In the genomic region with DNA sequence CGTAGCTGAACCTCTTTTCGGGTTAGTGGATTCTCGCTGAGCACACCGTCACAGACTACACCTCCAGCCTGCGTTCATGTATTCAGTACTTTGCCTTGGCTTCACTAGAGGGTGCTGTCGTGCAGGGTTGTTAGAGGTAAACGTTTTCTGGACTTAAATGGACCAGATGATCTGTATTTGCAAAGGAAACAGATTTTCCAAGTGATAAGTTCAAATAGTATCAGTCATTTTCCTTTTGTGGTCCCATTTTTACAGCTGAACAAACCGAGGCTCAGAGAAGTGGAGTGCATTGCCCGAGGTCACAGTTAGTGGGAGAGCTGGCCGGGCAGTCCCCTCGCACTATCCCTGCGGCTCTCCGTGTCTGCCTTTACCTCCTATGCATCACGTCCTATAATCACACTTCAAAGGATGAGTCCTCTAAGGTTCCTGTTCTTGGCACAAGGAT, we compare ENCODE assay signal across 8 cellular contexts.
DNase-seq lines count a peak whose midpoint lies in the region; ATAC-seq and TF ChIP-seq lines count a peak whose summit lies in the region.

No MANE protein-coding gene starts in this region.

- CTCF ChIA-PET in HEK293 (lab: Yijun Ruan, JAX), result interaction anchor here (0.6 to 1.8 kb wide), 8 partner anchors 17 to 685 kb away, joined by 3 to 4 read pairs (median 3); no protein-coding TSS in a partner anchor
- CTCF ChIA-PET in activated CD8-positive, alpha-beta memory T cell treated with anti-CD3 and anti-CD28 coated beads, Interleukin-2, amount 10 ng/mL, durations not matched to agents 7 days and 5 days (lab: Charles Lee), result interaction anchor here (1.0 to 2.8 kb wide), 9 partner anchors 9 to 461 kb away, joined by 3 to 18 read pairs (median 4); no protein-coding TSS in a partner anchor

- ATAC-seq in DND-41 (ENCODE audit: insufficient read depth, low read depth), result peak; percentile 61; the same call in 2 of the 3 replicates
- ATAC-seq in activated CD8-positive, alpha-beta memory T cell treated with anti-CD3 and anti-CD28 coated beads, Interleukin-2, amount 10 ng/mL, durations not matched to agents 7 days and 5 days, result peak; percentile 86
- peak; percentile 76 to 87 for ATAC-seq in natural killer cell treated with Interleukin-12 subunit alpha and Interleukin-12 subunit beta and Interleukin-15 and Interleukin-18, amount 100 ng/mL, for 72 hours

- no peaks in the 10 kb centered on the region for H3K27me3 Mint-ChIP-seq in activated CD8-positive, alpha-beta memory T cell treated with anti-CD3 and anti-CD28 coated beads, Interleukin-2, amount 10 ng/mL, durations not matched to agents 7 days and 5 days
- no peaks in the 10 kb centered on the region for H3K27me3 Mint-ChIP-seq in natural killer cell treated with Interleukin-12 subunit alpha and Interleukin-12 subunit beta and Interleukin-15 and Interleukin-18, amount 100 ng/mL, for 72 hours

- no peak overlapping the region for H3K27ac Mint-ChIP-seq in activated CD8-positive, alpha-beta memory T cell treated with anti-CD3 and anti-CD28 coated beads, Interleukin-2, amount 10 ng/mL, durations not matched to agents 7 days and 5 days
- no peak overlapping the region for H3K27ac Mint-ChIP-seq in natural killer cell treated with Interleukin-12 subunit alpha and Interleukin-12 subunit beta and Interleukin-15 and Interleukin-18, amount 100 ng/mL, for 72 hours

- POLR2A ChIA-PET in HEK293 (lab: Yijun Ruan, JAX), result no interaction called here

- H3K79me2 ChIP-seq in DND-41 (ENCODE audit: insufficient read depth, low read length), result peaks cover 69% of the 10 kb centered on the region

- H3K36me3 ChIP-seq in DND-41 (ENCODE audit: insufficient read depth, low read length) (peaks cover 45% of the 10 kb centered on the region), HEK293 (ENCODE audit: control insufficient read depth in 2 of 2, insufficient read depth in 1 of 2, low read length in 2 of 2) (peaks cover 0 to 30% of the 10 kb centered on the region in 2 experiments; a peak in 1 of 3 replicates)

- peaks cover 42% of the 10 kb centered on the region; the same call in 1 of the 2 replicates for H4K20me1 ChIP-seq in DND-41 (ENCODE audit: insufficient read depth, low read length)

- H3K9me3 ChIP-seq in DND-41 (ENCODE audit: insufficient read depth, low read length, severe bottlenecking) (no peaks in the 10 kb centered on the region), HEK293 (ENCODE audit: control insufficient read depth, insufficient read depth, low read depth, low read length) (no peaks in the 10 kb centered on the region)

- no peak overlapping the region for H3K4me3 Mint-ChIP-seq in activated CD8-positive, alpha-beta memory T cell treated with anti-CD3 and anti-CD28 coated beads, Interleukin-2, amount 10 ng/mL, durations not matched to agents 7 days and 5 days
- H3K4me3 Mint-ChIP-seq in natural killer cell treated with Interleukin-12 subunit alpha and Interleukin-12 subunit beta and Interleukin-15 and Interleukin-18, amount 100 ng/mL, for 72 hours, result peak overlapping the region; percentile 8

- TF ChIP-seq CTCF in DND-41 (IDR thresholded peaks at IDR 0.05; ENCODE audit: borderline replicate concordance, extremely low read depth, low read length, poor library complexity, severe bottlenecking), result peak; percentile 61
- peak; percentile 38; the same call in 1 of the 2 replicates for TF ChIP-seq CTCF in HEK293 (tag by site-specific recombination; IDR thresholded peaks at IDR 0.05)

- H3K36me3 Mint-ChIP-seq in activated CD8-positive, alpha-beta memory T cell treated with anti-CD3 and anti-CD28 coated beads, Interleukin-2, amount 10 ng/mL, durations not matched to agents 7 days and 5 days, result peaks cover 6% of the 10 kb centered on the region
- H3K36me3 Mint-ChIP-seq in natural killer cell treated with Interleukin-12 subunit alpha and Interleukin-12 subunit beta and Interleukin-15 and Interleukin-18, amount 100 ng/mL, for 72 hours, result peaks cover 6% of the 10 kb centered on the region

- no peaks in the 10 kb centered on the region for H3K27me3 ChIP-seq in DND-41 (ENCODE audit: insufficient read depth, low read length, poor library complexity)

- H3K27ac ChIP-seq in DND-41 (ENCODE audit: low read length), result 0 out of 2 replicates have a peak overlapping the region, but pooled peaks have one; percentile 19
- H3K27ac ChIP-seq in HEK293 (ENCODE audit: extremely low read depth, low read depth, low read length), result no peak overlapping the region
- peak overlapping the region; percentile 81 for H3K27ac ChIP-seq in epithelial cell of prostate

- peak; percentile 43 for DNase-seq in DND-41
- peak; percentile 24 to 61 for DNase-seq in NCI-H526 (lab: John Stamatoyannopoulos, UW)
- peak; percentile 80 for DNase-seq in activated CD8-positive, alpha-beta memory T cell treated with anti-CD3 and anti-CD28 coated beads, Interleukin-2, amount 10 ng/mL, durations not matched to agents 7 days and 5 days
- no peak for DNase-seq in epithelial cell of prostate (ENCODE audit: low read depth, low spot score)
- DNase-seq in natural killer cell treated with Interleukin-12 subunit alpha and Interleukin-12 subunit beta and Interleukin-15 and Interleukin-18, amount 100 ng/mL, for 72 hours (ENCODE audit: low spot score), result peak; percentile 75
- peak; percentile 87 for DNase-seq in superior temporal gyrus (ENCODE audit: extremely low spot score)
- DNase-seq in NCI-H128 (lab: John Stamatoyannopoulos, UW; ENCODE audit: unreplicated experiment), result no peak

- no peak overlapping the region for H3K4me2 ChIP-seq in DND-41 (ENCODE audit: insufficient read depth, low read length)

- H3K4me1 ChIP-seq in DND-41 (ENCODE audit: insufficient read depth, low read length) (no peaks in the 10 kb centered on the region), HEK293 (ENCODE audit: control insufficient read depth, insufficient read depth, low read length) (peaks cover 3% of the 10 kb centered on the region; the same call in 1 of the 2 replicates)

- H3K9me3 Mint-ChIP-seq in activated CD8-positive, alpha-beta memory T cell treated with anti-CD3 and anti-CD28 coated beads, Interleukin-2, amount 10 ng/mL, durations not matched to agents 7 days and 5 days (ENCODE audit: low read depth), result no peaks in the 10 kb centered on the region
- H3K9me3 Mint-ChIP-seq in natural killer cell treated with Interleukin-12 subunit alpha and Interleukin-12 subunit beta and Interleukin-15 and Interleukin-18, amount 100 ng/mL, for 72 hours, result no peaks in the 10 kb centered on the region

- H3K4me1 Mint-ChIP-seq in activated CD8-positive, alpha-beta memory T cell treated with anti-CD3 and anti-CD28 coated beads, Interleukin-2, amount 10 ng/mL, durations not matched to agents 7 days and 5 days, result peaks cover 54% of the 10 kb centered on the region
- peaks cover 50% of the 10 kb centered on the region in 2 donors for H3K4me1 Mint-ChIP-seq in natural killer cell treated with Interleukin-12 subunit alpha and Interleukin-12 subunit beta and Interleukin-15 and Interleukin-18, amount 100 ng/mL, for 72 hours (ENCODE audit: low read depth in 2 of 2)

- no peak overlapping the region for H2AFZ ChIP-seq in DND-41 (ENCODE audit: low read depth, low read length)

- H3K4me3 ChIP-seq in DND-41 (ENCODE audit: low read depth in 1 of 2, low read length in 2 of 2) (no peak overlapping the region), HEK293 (ENCODE audit: low read depth, low read length) (no peak overlapping the region)

- no peak overlapping the region for H3K9ac ChIP-seq in DND-41 (ENCODE audit: low read depth, low read length)

TF ChIP-seq in HEK293, 187 proteins besides CTCF, POLR2A, EP300 and RAD21:
- TF ChIP-seq, protein P1, sequence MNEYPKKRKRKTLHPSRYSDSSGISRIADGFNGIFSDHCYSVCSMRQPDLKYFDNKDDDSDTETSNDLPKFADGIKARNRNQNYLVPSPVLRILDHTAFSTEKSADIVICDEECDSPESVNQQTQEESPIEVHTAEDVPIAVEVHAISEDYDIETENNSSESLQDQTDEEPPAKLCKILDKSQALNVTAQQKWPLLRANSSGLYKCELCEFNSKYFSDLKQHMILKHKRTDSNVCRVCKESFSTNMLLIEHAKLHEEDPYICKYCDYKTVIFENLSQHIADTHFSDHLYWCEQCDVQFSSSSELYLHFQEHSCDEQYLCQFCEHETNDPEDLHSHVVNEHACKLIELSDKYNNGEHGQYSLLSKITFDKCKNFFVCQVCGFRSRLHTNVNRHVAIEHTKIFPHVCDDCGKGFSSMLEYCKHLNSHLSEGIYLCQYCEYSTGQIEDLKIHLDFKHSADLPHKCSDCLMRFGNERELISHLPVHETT (tag by site-specific recombination; IDR thresholded peaks at IDR 0.05), result no peak
- TF ChIP-seq ZNF654 (tag by site-specific recombination; IDR thresholded peaks at IDR 0.05; ENCODE audit: low read depth), result peak; percentile 15; the same call in 1 of the 2 replicates
TF ChIP-seq in HEK293: peak in this region for 1.

Comparison
In these comparisons a context has a peak if more than half of its experiments do, and no peak if none do; other contexts are left out.
1. DNase-seq: peak in DND-41 (single experiment), NCI-H526 (2 of 2), activated CD8-positive, alpha-beta memory T cell treated with anti-CD3 and anti-CD28 coated beads, Interleukin-2, amount 10 ng/mL, durations not matched to agents 7 days and 5 days (single experiment), natural killer cell treated with Interleukin-12 subunit alpha and Interleukin-12 subunit beta and Interleukin-15 and Interleukin-18, amount 100 ng/mL, for 72 hours (single experiment) and superior temporal gyrus (single experiment); none in epithelial cell of prostate (single experiment) and NCI-H128 (single experiment).
2. Peak in every context shown above with its lines, with median percentiles within 50 percentile points of each other: ATAC-seq.